ENCODE assay signal across 8 cellular contexts in genomic region chr3:111761309-111761795, GRCh38.
DNase-seq lines count a peak whose midpoint lies in the region; ATAC-seq and TF ChIP-seq lines count a peak whose summit lies in the region.

No MANE protein-coding gene starts in this region.

- DNase-seq in Karpas-422: peak; percentile 72
- no peak for DNase-seq in sigmoid colon
- no peak for DNase-seq in NCI-H510A (lab: John Stamatoyannopoulos, UW)
- no peak for DNase-seq in adrenal gland

- 14 to 28% methylated on average over 4 of the region's 4 CpGs for WGBS in esophagus, 2 donors
- 43 to 48% methylated on average over 4 of the region's 4 CpGs for WGBS in sigmoid colon, 2 donors
- 33 to 41% (median 36%) methylated on average over 4 of the region's 4 CpGs for WGBS in adrenal gland, 4 donors

- intact Hi-C loops in sigmoid colon (cut with DNase I): loop anchor here (10.0 kb wide), 1 partner anchor 93 kb away; the partner anchor contains the start of gene PHLDB2
- intact Hi-C loops in adrenal gland (cut with DNase I): no loop called here

- H3K9me3 ChIP-seq in Karpas-422 (ENCODE audit: low read length) (no peaks in the 10 kb centered on the region), esophagus (ENCODE audit: control insufficient read depth in 2 of 2, insufficient read depth in 1 of 2, low read depth in 1 of 2, low read length in 1 of 2) (no peaks in the 10 kb centered on the region), sigmoid colon (no peaks in the 10 kb centered on the region), adrenal gland (replicated peaks in 1 of 3) (no peaks in the 10 kb centered on the region)

- TF ChIP-seq CTCF in sigmoid colon (IDR thresholded peaks at IDR 0.05) (no peak), adrenal gland (IDR thresholded peaks at IDR 0.05) (no peak)

- H3K4me3 ChIP-seq in Karpas-422 (ENCODE audit: low read length): no peak overlapping the region
- no peak overlapping the region for H3K4me3 ChIP-seq in esophagus (ENCODE audit: low read depth in 1 of 2, low read length in 2 of 2)
- no peak overlapping the region for H3K4me3 ChIP-seq in sigmoid colon
- H3K4me3 ChIP-seq in adrenal gland: no peak overlapping the region

- H3K27me3 ChIP-seq in Karpas-422 (ENCODE audit: low read length) (no peaks in the 10 kb centered on the region), esophagus (ENCODE audit: control insufficient read depth in 1 of 2, insufficient read depth in 2 of 2, low read length in 2 of 2) (no peaks in the 10 kb centered on the region), sigmoid colon (no peaks in the 10 kb centered on the region), adrenal gland (no peaks in the 10 kb centered on the region)

- H3K27ac ChIP-seq in Karpas-422 (ENCODE audit: low read length) (peak overlapping the region; percentile 91), esophagus (ENCODE audit: low read depth in 2 of 2, low read length in 1 of 2) (peak overlapping the region; percentile 90), sigmoid colon (peak overlapping the region; percentile 84 to 90 (median 88)), adrenal gland (peak overlapping the region in 2 of 5 donors; percentile 26 to 35)

- H3K36me3 ChIP-seq in Karpas-422 (ENCODE audit: insufficient read depth, low read length): no peaks in the 10 kb centered on the region
- H3K36me3 ChIP-seq in esophagus (ENCODE audit: control insufficient read depth in 2 of 2, insufficient read depth in 2 of 2, low read length in 1 of 2): no peaks in the 10 kb centered on the region
- H3K36me3 ChIP-seq in sigmoid colon: no peaks in the 10 kb centered on the region
- no peaks in the 10 kb centered on the region for H3K36me3 ChIP-seq in adrenal gland (replicated peaks in 1 of 2)

- H2AFZ ChIP-seq in Karpas-422 (ENCODE audit: low read length): no peak overlapping the region

- peak overlapping the region; percentile 36 for H3K4me2 ChIP-seq in Karpas-422 (ENCODE audit: low read depth, low read length, poor library complexity, severe bottlenecking)

- TF ChIP-seq EP300 in sigmoid colon (IDR thresholded peaks at IDR 0.05): peak in 1 of 4 donors; percentile 5

- H3K79me2 ChIP-seq in Karpas-422 (ENCODE audit: low read length): no peaks in the 10 kb centered on the region

- H3K9ac ChIP-seq in Karpas-422 (ENCODE audit: low read length): peak overlapping the region; percentile 40

- no peaks in the 10 kb centered on the region for H3K9me2 ChIP-seq in Karpas-422 (replicated peaks; ENCODE audit: insufficient read depth, low read length)

- no peaks in the 10 kb centered on the region for H4K20me1 ChIP-seq in Karpas-422 (ENCODE audit: insufficient read depth, low read depth, low read length)

- peak; percentile 58 for ATAC-seq in GM18508 (IDR thresholded peaks at IDR 0.05; ENCODE audit: insufficient read depth, unreplicated experiment)
- ATAC-seq in HG02588 (IDR thresholded peaks at IDR 0.05; ENCODE audit: unreplicated experiment): no peak
- ATAC-seq in HG02885 (IDR thresholded peaks at IDR 0.05; ENCODE audit: poor library complexity, unreplicated experiment): no peak

- TF ChIP-seq POLR2A in sigmoid colon (IDR thresholded peaks at IDR 0.05) (no peak), adrenal gland (IDR thresholded peaks at IDR 0.05) (no peak)

- peaks cover 78% of the 10 kb centered on the region for H3K4me1 ChIP-seq in Karpas-422 (ENCODE audit: low read length)
- H3K4me1 ChIP-seq in esophagus (ENCODE audit: control insufficient read depth in 2 of 2, insufficient read depth in 2 of 2, low read length in 1 of 2): peaks cover 0 to 5% of the 10 kb centered on the region in 2 donors
- peaks cover 0 to 60% (median 55%) of the 10 kb centered on the region in 4 donors for H3K4me1 ChIP-seq in sigmoid colon
- H3K4me1 ChIP-seq in adrenal gland (replicated peaks in 1 of 2): no peaks in the 10 kb centered on the region
